In genomic region chr2:64065516-64065915, GRCh38 we compare ENCODE assay signal across 1 cellular context.
TF ChIP-seq lines count a peak whose summit lies in the region.

No MANE protein-coding gene starts in this region.

TF ChIP-seq in H1, 55 proteins besides CTCF, POLR2A, EP300 and RAD21:
- no peak for TF ChIP-seq JUND (IDR thresholded peaks at IDR 0.05; ENCODE audit: low read length)
- no peak for TF ChIP-seq ATF3 (IDR thresholded peaks at IDR 0.05; ENCODE audit: insufficient read depth, low read depth, low read length)
- no peak for TF ChIP-seq POLR2AphosphoS5 (IDR thresholded peaks at IDR 0.05; ENCODE audit: low read depth, low read length)
- no peak for TF ChIP-seq SP1 (IDR thresholded peaks at IDR 0.05; ENCODE audit: low read depth, low read length)
- no peak for TF ChIP-seq BCL11A (IDR thresholded peaks at IDR 0.05; ENCODE audit: low read depth in 2 of 2, low read length in 2 of 2)
- TF ChIP-seq TCF12 (IDR thresholded peaks at IDR 0.05; ENCODE audit: low read depth, low read length): no peak
- no peak for TF ChIP-seq TEAD4 (IDR thresholded peaks at IDR 0.05; ENCODE audit: low read depth, low read length)
- no peak for TF ChIP-seq ASH2L (IDR thresholded peaks at IDR 0.05; ENCODE audit: low read length)
- no peak for TF ChIP-seq TAF1 (IDR thresholded peaks at IDR 0.05; ENCODE audit: low read depth, low read length)
- TF ChIP-seq MAFK (IDR thresholded peaks at IDR 0.05; ENCODE audit: low read depth, low read length): no peak
